Comparison of ENCODE assay signal across 18 cellular contexts in the genomic region with DNA sequence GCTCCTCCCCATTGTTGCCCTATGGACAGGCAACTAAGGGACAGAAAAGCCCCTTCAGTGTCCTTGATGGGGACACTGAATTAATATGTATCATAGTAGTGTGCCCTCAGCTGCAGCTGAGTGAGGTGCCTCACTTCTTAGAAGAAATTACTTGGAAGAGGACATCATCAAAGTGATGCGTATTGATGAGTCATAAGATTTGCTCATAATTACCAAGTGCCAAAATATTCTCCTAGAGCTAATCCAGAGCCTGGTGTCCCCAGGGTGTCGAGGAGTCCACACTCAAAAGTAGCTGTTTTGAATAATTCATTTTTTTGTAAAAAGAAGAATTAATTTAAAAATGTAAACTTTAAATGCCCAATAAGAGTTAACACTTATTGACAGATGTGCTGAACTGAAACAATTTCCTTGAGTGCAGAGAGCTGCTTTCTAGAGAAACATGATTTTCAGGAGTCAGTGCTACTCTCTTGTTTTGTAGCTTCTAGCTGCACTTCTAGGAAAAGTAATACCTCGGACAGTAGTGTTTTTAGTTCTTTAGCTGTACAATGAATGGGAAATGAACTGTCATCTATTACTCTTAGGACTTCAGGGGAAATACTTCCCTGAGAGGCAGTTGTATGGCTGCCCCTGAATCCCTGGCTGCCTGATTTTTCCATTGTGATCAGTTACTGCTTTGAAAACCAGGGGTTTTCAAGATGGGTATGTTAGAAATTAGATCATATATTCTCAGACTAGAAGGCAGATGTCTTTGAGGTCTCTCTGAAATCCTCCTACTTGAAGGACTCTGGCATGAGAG.
DNase-seq lines count a peak whose midpoint lies in the region; FAIRE-seq and TF ChIP-seq lines count a peak whose summit lies in the region.
"Had no signal": no experiment of that assay in that cellular context is flagged by ENCODE, and none has a peak within 500 bp of the region (broad histone marks: within the 10 kb centered on the region; RNA-seq: fewer than 3 reads in every experiment).

No MANE protein-coding gene starts in this region.

- no peaks in the 10 kb centered on the region for H3K27me3 Mint-ChIP-seq in astrocyte (ENCODE audit: low read depth, unreplicated experiment)

- H2AFZ ChIP-seq in astrocyte (ENCODE audit: low read depth, low read length) (no peak overlapping the region), smooth muscle cell (ENCODE audit: low read depth) (no peak overlapping the region)

- peaks cover 13% of the 10 kb centered on the region for H3K4me1 Mint-ChIP-seq in astrocyte (ENCODE audit: low read depth, unreplicated experiment)

- no peaks in the 10 kb centered on the region for H3K9me3 ChIP-seq in astrocyte (ENCODE audit: insufficient read depth, low read depth, low read length)
- H3K9me3 ChIP-seq in smooth muscle cell (replicated peaks; ENCODE audit: low read depth): no peaks in the 10 kb centered on the region
- H3K9me3 ChIP-seq: BLaER1, mucosa of descending colon, thoracic aorta had no signal

- no peaks in the 10 kb centered on the region for H3K79me2 ChIP-seq in astrocyte (ENCODE audit: insufficient read depth, low read length)
- no peaks in the 10 kb centered on the region for H3K79me2 ChIP-seq in smooth muscle cell (ENCODE audit: low read depth)

- DNase-seq in HT1080 (ENCODE audit: low read depth) (peak; percentile 17), astrocyte (ENCODE audit: low read depth) (peak; percentile 36), fibroblast of the conjunctiva (ENCODE audit: low read depth) (peak; percentile 29), smooth muscle cell (lab: John Stamatoyannopoulos, UW; ENCODE audit: unreplicated experiment) (no peak), NCI-H345 treated with DMSO at 0.1 percent for 48 hours (lab: John Stamatoyannopoulos, UW; ENCODE audit: unreplicated experiment) (no peak), globus pallidus (ENCODE audit: low spot score) (no peak), putamen (ENCODE audit: low spot score) (no peak)
- DNase-seq: activated CD4-positive, alpha-beta T cell treated with anti-CD3 and anti-CD28 coated beads, Interleukin-2, amount 50 U/mL, for 4 hours; activated naive CD4-positive, alpha-beta T cell; GF-D8; left colon; mucosa of descending colon; NCI-H446 had no signal

- no peaks in the 10 kb centered on the region for H3K27me3 ChIP-seq in astrocyte (ENCODE audit: insufficient read depth, low read length)
- H3K27me3 ChIP-seq in smooth muscle cell (ENCODE audit: low read depth): no peaks in the 10 kb centered on the region
- H3K27me3 ChIP-seq: BLaER1 had no signal

- no peak overlapping the region for H3K4me3 Mint-ChIP-seq in astrocyte (ENCODE audit: unreplicated experiment)
- H3K4me3 Mint-ChIP-seq: dendritic cell treated with granulocyte-macrophage colony-stimulating factor and Interleukin-4, amounts not matched to agents 40 ng/mL and 50 ng/mL, for 4 days had no signal

- no peaks in the 10 kb centered on the region for H3K9me3 Mint-ChIP-seq in astrocyte (ENCODE audit: unreplicated experiment)
- H3K9me3 Mint-ChIP-seq: dendritic cell treated with granulocyte-macrophage colony-stimulating factor and Interleukin-4, amounts not matched to agents 40 ng/mL and 50 ng/mL, for 4 days had no signal

- no peaks in the 10 kb centered on the region for H3K36me3 Mint-ChIP-seq in astrocyte (ENCODE audit: low read depth, unreplicated experiment)

- H3K27ac Mint-ChIP-seq in astrocyte (ENCODE audit: unreplicated experiment): no peak overlapping the region
- H3K27ac Mint-ChIP-seq: dendritic cell treated with granulocyte-macrophage colony-stimulating factor and Interleukin-4, amounts not matched to agents 40 ng/mL and 50 ng/mL, for 4 days had no signal

- H3K36me3 ChIP-seq in astrocyte (ENCODE audit: insufficient read depth, low read length): no peaks in the 10 kb centered on the region
- no peaks in the 10 kb centered on the region for H3K36me3 ChIP-seq in smooth muscle cell (ENCODE audit: low read depth)
- H3K36me3 ChIP-seq: BLaER1, thoracic aorta had no signal

- TF ChIP-seq CTCF in astrocyte (IDR thresholded peaks at IDR 0.05; ENCODE audit: insufficient read depth, low read depth, low read length): no peak
- no peak for TF ChIP-seq CTCF in smooth muscle cell (IDR thresholded peaks at IDR 0.05; ENCODE audit: borderline replicate concordance, insufficient read depth, poor library complexity, severe bottlenecking)

- H3K27ac ChIP-seq in astrocyte (ENCODE audit: low read depth, low read length) (no peak overlapping the region), smooth muscle cell (ENCODE audit: low read depth) (peak overlapping the region; percentile 19)
- H3K27ac ChIP-seq: BLaER1, thoracic aorta, VCaP had no signal

- H4K20me1 ChIP-seq in astrocyte (ENCODE audit: insufficient read depth, low read length) (no peaks in the 10 kb centered on the region), smooth muscle cell (ENCODE audit: low read depth) (no peaks in the 10 kb centered on the region)
- H4K20me1 ChIP-seq: BLaER1 had no signal

- H3K4me2 ChIP-seq in astrocyte (ENCODE audit: low read length) (no peak overlapping the region), smooth muscle cell (peak overlapping the region; percentile 25)
- H3K4me2 ChIP-seq: BLaER1 had no signal

- H3K4me1 ChIP-seq in astrocyte (ENCODE audit: insufficient read depth, low read length) (peaks cover 19% of the 10 kb centered on the region), smooth muscle cell (ENCODE audit: low read depth) (peaks cover 10% of the 10 kb centered on the region)

- no peak for FAIRE-seq in astrocyte (lab: Jason Lieb, UNC)
- FAIRE-seq: GM12892 had no signal

- WGBS in smooth muscle cell (ENCODE audit: low lambda C conversion rate): 66% methylated on average over 3 of the region's 3 CpGs

- H3F3A ChIP-seq in smooth muscle cell (ENCODE audit: low read depth): peaks cover 3% of the 10 kb centered on the region

- H3K4me3 ChIP-seq in astrocyte (ENCODE audit: insufficient read depth, low read depth, low read length) (no peak overlapping the region), smooth muscle cell (no peak overlapping the region)
- H3K4me3 ChIP-seq: BLaER1, mucosa of descending colon, thoracic aorta had no signal

- H3K9ac ChIP-seq in astrocyte (ENCODE audit: low read length): no peak overlapping the region
- H3K9ac ChIP-seq in smooth muscle cell (ENCODE audit: low read depth): no peak overlapping the region
- H3K9ac ChIP-seq: BLaER1 had no signal

Comparison
In these comparisons a context has a peak if more than half of its experiments do, and no peak if none do; other contexts are left out.
1. DNase-seq: peak in HT1080 (single experiment), astrocyte (single experiment) and fibroblast of the conjunctiva (single experiment); none in smooth muscle cell (single experiment), NCI-H345 treated with DMSO at 0.1 percent for 48 hours (single experiment), globus pallidus (single experiment) and putamen (single experiment).